Comparison of ENCODE assay signal across 1 cellular context in the genomic region with DNA sequence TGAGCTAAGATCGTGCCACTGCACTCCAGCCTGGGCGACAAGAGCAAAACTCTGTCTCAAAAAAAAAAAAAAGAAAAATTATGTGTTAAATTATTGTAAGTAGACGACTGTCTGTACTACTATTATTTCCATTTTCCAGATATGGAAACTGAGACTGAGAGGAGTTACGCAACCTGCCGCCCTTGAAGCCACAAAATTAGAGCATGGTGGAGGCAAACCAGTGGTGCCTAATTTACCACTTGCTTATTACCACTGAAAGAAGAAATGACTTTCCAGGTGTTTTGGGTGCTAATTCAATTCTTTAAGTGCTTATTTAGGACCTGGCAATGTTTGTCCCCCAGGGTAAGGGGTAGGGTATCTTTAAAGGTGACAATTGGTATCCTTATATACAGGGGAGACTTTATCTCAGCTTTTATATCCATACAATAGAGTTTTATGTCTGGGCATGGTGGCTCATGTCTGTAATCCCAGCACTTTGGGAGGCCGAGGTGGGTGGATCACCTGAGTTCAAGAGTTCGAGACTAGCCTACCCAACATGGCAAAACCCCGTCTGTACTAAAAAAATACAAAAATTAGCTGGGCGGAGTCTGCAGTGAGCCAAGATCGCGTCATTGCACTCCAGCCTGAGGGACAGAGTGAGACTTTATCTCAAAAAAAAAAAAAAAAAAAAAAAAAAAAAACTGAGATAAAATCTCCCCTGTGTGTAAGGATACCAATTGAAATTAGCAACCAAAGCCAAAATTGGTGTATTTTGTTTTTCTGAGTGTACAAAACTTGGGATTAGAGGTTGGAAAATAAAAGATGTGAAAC.
A peak's percentile ranks its signal among the peaks of the same experiment; 100 is the strongest.
TF ChIP-seq lines count a peak whose summit lies in the region.

No MANE protein-coding gene starts in this region.

TF ChIP-seq in HepG2, 621 proteins besides CTCF, POLR2A, EP300 and RAD21:
- no peak for TF ChIP-seq ZNF558 (CRISPR knock-in tag; IDR thresholded peaks at IDR 0.05; ENCODE audit: borderline replicate concordance)
- TF ChIP-seq CEBPB (IDR thresholded peaks at IDR 0.05; ENCODE audit: borderline replicate concordance, low read depth, low read length): peak; percentile 49; the same call in 1 of the 2 replicates
